In genomic region chr10:23442936-23443335, GRCh38 we compare ENCODE assay signal across 9 cellular contexts. TPM values are rescaled to one million over a fixed set of nuclear protein-coding genes. Genes with fewer than 3 reads are reported as not detected.
DNase-seq lines count a peak whose midpoint lies in the region; ATAC-seq and TF ChIP-seq lines count a peak whose summit lies in the region.
"Had no signal": no experiment of that assay in that cellular context is flagged by ENCODE, and none has a peak within 500 bp of the region (broad histone marks: within the 10 kb centered on the region; RNA-seq: fewer than 3 reads in every experiment).

No MANE protein-coding gene starts in this region.

- H4K20me1 ChIP-seq in Karpas-422 (ENCODE audit: insufficient read depth, low read depth, low read length) = no peaks in the 10 kb centered on the region

- H3K27me3 ChIP-seq in A673 (replicated peaks; ENCODE audit: insufficient read depth, low read depth, low read length, poor library complexity) (no peaks in the 10 kb centered on the region), Karpas-422 (ENCODE audit: low read length) (no peaks in the 10 kb centered on the region)

- H3K27ac ChIP-seq in A673 (ENCODE audit: low read depth, low read length, poor library complexity, severe bottlenecking) = peak overlapping the region; percentile 84
- no peak overlapping the region for H3K27ac ChIP-seq in Karpas-422 (ENCODE audit: low read length)

- intact Hi-C loops in A673 (cut with micrococcal nuclease; ENCODE audit: unreplicated experiment) = loop anchor here (5.0 to 10.0 kb wide), 2 partner anchors 121 to 1072 kb away; no protein-coding TSS in a partner anchor

- H3K36me3 Mint-ChIP-seq in activated naive CD8-positive, alpha-beta T cell treated with anti-CD3 and anti-CD28 coated beads, Interleukin-2, amount 10 ng/mL, durations not matched to agents 7 days and 5 days = peaks cover 17% of the 10 kb centered on the region

- BruUV-seq in A673 (replicated peaks; lab: Mats Ljungman, UMichigan) = no TSS peak

- H3K79me2 ChIP-seq in Karpas-422 (ENCODE audit: low read length) = no peaks in the 10 kb centered on the region

- CTCF ChIA-PET in A673 (lab: Charles Lee) = interaction anchor here (0.6 kb wide), 1 partner anchor 737 kb away, joined by 3 read pairs; no protein-coding TSS in a partner anchor

- peaks cover 17% of the 10 kb centered on the region for H3K4me1 ChIP-seq in A673 (ENCODE audit: insufficient read depth, low read length, poor library complexity, severe bottlenecking)
- H3K4me1 ChIP-seq in Karpas-422 (ENCODE audit: low read length) = peaks cover 10% of the 10 kb centered on the region

- DNase-seq in A673 (ENCODE audit: low spot score) = no peak
- DNase-seq in EH (ENCODE audit: low read depth) = peak; percentile 54
- no peak for DNase-seq in activated naive CD8-positive, alpha-beta T cell treated with anti-CD3 and anti-CD28 coated beads, Interleukin-2, amount 10 ng/mL, durations not matched to agents 7 days and 5 days
- DNase-seq in kidney glomerular epithelial cell (lab: John Stamatoyannopoulos, UW) = peak; percentile 28
- DNase-seq in activated gamma-delta T cell treated with Interleukin-2 at 50 U/mL for 16 hours = no peak
- DNase-seq in Karpas-422 = no peak
- no peak for DNase-seq in NAMALWA (ENCODE audit: low spot score)
- DNase-seq: NCI-H1048 had no signal

- H3K27me3 Mint-ChIP-seq in activated naive CD8-positive, alpha-beta T cell treated with anti-CD3 and anti-CD28 coated beads, Interleukin-2, amount 10 ng/mL, durations not matched to agents 7 days and 5 days = no peaks in the 10 kb centered on the region

- peak overlapping the region; percentile 75 for H3K4me3 ChIP-seq in A673 (ENCODE audit: low read depth, low read length, poor library complexity, severe bottlenecking)
- no peak overlapping the region for H3K4me3 ChIP-seq in Karpas-422 (ENCODE audit: low read length)

- peak overlapping the region; percentile 20 for H3K4me3 Mint-ChIP-seq in activated naive CD8-positive, alpha-beta T cell treated with anti-CD3 and anti-CD28 coated beads, Interleukin-2, amount 10 ng/mL, durations not matched to agents 7 days and 5 days

- H3K36me3 ChIP-seq in A673 (ENCODE audit: insufficient read depth, low read length, poor library complexity, severe bottlenecking) = peaks cover 36% of the 10 kb centered on the region
- H3K36me3 ChIP-seq in Karpas-422 (ENCODE audit: insufficient read depth, low read length) = no peaks in the 10 kb centered on the region

- no peaks in the 10 kb centered on the region for H3K9me3 Mint-ChIP-seq in activated naive CD8-positive, alpha-beta T cell treated with anti-CD3 and anti-CD28 coated beads, Interleukin-2, amount 10 ng/mL, durations not matched to agents 7 days and 5 days

- no peak overlapping the region for H2AFZ ChIP-seq in Karpas-422 (ENCODE audit: low read length)

- no peak overlapping the region for H3K27ac Mint-ChIP-seq in activated naive CD8-positive, alpha-beta T cell treated with anti-CD3 and anti-CD28 coated beads, Interleukin-2, amount 10 ng/mL, durations not matched to agents 7 days and 5 days

- H3K9me3 ChIP-seq in A673 (ENCODE audit: low read depth, low read length, poor library complexity, severe bottlenecking) = no peaks in the 10 kb centered on the region
- no peaks in the 10 kb centered on the region for H3K9me3 ChIP-seq in Karpas-422 (ENCODE audit: low read length)

- no peak for TF ChIP-seq CTCF in A673 (conservative IDR thresholded peaks at IDR 0.05; ENCODE audit: low read depth, low read length)

- ATAC-seq in activated naive CD8-positive, alpha-beta T cell treated with anti-CD3 and anti-CD28 coated beads, Interleukin-2, amount 10 ng/mL, durations not matched to agents 7 days and 5 days (ENCODE audit: low read depth) = no peak
- no peak for ATAC-seq in GM18519 (IDR thresholded peaks at IDR 0.05; ENCODE audit: low FRiP score, unreplicated experiment)

- H3K4me1 Mint-ChIP-seq in activated naive CD8-positive, alpha-beta T cell treated with anti-CD3 and anti-CD28 coated beads, Interleukin-2, amount 10 ng/mL, durations not matched to agents 7 days and 5 days = peaks cover 34% of the 10 kb centered on the region

- POLR2A ChIA-PET in A673 (lab: Charles Lee; ENCODE audit: low non-redundant PET) = no interaction called here
- POLR2A ChIA-PET in activated naive CD8-positive, alpha-beta T cell treated with anti-CD3 and anti-CD28 coated beads, Interleukin-2, amount 10 ng/mL, durations not matched to agents 7 days and 5 days (lab: Charles Lee) = interaction anchor here (1.1 kb wide), 1 partner anchor 10 kb away, joined by 4 read pairs; no protein-coding TSS in a partner anchor

- H3K9ac ChIP-seq in Karpas-422 (ENCODE audit: low read length) = no peak overlapping the region

- H3K9me2 ChIP-seq in Karpas-422 (replicated peaks; ENCODE audit: insufficient read depth, low read length) = no peaks in the 10 kb centered on the region

- no peak overlapping the region for H3K4me2 ChIP-seq in Karpas-422 (ENCODE audit: low read depth, low read length, poor library complexity, severe bottlenecking)

RNA-seq across cellular contexts. Expression of gene OTUD1, which starts 4.1 kb away (rescaled TPM):
- total RNA-seq in A673 (2021) = 22.5 and 23.9 TPM in 2 replicates
- total RNA-seq in activated naive CD8-positive, alpha-beta T cell treated with anti-CD3 and anti-CD28 coated beads, Interleukin-2, amount 10 ng/mL, durations not matched to agents 7 days and 5 days = 10 to 100 TPM; 20.1 to 21.0 TPM
- 1.5 and 2.2 TPM in 2 replicates for total RNA-seq in Karpas-422 (2014; rRNA removed; shearing (Covaris generic); ENCODE audit: low replicate concordance)

Comparison
In these comparisons a context has a peak if more than half of its experiments do, and no peak if none do; other contexts are left out.
1. DNase-seq: peak in EH (single experiment) and kidney glomerular epithelial cell (single experiment); none in A673 (single experiment), activated naive CD8-positive, alpha-beta T cell treated with anti-CD3 and anti-CD28 coated beads, Interleukin-2, amount 10 ng/mL, durations not matched to agents 7 days and 5 days (single experiment), activated gamma-delta T cell treated with Interleukin-2 at 50 U/mL for 16 hours (single experiment), Karpas-422 (single experiment) and NAMALWA (single experiment).